ENCODE assay signal across 2 cellular contexts in genomic region chr16:67481561-67482259, GRCh38.
TF ChIP-seq lines count a peak whose summit lies in the region.

No MANE protein-coding gene starts in this region.

TF ChIP-seq in HEK293, 187 proteins besides CTCF, POLR2A, EP300 and RAD21:
- no peak for TF ChIP-seq ZNF600 (tag by site-specific recombination; IDR thresholded peaks at IDR 0.05)
- no peak for TF ChIP-seq ZSCAN30 (tag by site-specific recombination; IDR thresholded peaks at IDR 0.05)
- peak; percentile 55; the same call in 1 of the 2 replicates for TF ChIP-seq ZNF366 (tag by site-specific recombination; conservative IDR thresholded peaks at IDR 0.05)
- TF ChIP-seq MZF1 (tag by site-specific recombination; IDR thresholded peaks at IDR 0.05; ENCODE audit: borderline replicate concordance): peak; percentile 28; the same call in 1 of the 2 replicates
- TF ChIP-seq, protein P1, sequence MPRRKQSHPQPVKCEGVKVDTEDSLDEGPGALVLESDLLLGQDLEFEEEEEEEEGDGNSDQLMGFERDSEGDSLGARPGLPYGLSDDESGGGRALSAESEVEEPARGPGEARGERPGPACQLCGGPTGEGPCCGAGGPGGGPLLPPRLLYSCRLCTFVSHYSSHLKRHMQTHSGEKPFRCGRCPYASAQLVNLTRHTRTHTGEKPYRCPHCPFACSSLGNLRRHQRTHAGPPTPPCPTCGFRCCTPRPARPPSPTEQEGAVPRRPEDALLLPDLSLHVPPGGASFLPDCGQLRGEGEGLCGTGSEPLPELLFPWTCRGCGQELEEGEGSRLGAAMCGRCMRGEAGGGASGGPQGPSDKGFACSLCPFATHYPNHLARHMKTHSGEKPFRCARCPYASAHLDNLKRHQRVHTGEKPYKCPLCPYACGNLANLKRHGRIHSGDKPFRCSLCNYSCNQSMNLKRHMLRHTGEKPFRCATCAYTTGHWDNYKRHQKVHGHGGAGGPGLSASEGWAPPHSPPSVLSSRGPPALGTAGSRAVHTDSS (tag by site-specific recombination; IDR thresholded peaks at IDR 0.05): 0 out of 2 replicates have a peak, but pooled peaks have one; percentile 0
- no peak for TF ChIP-seq ZFP37 (tag by site-specific recombination; IDR thresholded peaks at IDR 0.05)
- TF ChIP-seq, protein P2, sequence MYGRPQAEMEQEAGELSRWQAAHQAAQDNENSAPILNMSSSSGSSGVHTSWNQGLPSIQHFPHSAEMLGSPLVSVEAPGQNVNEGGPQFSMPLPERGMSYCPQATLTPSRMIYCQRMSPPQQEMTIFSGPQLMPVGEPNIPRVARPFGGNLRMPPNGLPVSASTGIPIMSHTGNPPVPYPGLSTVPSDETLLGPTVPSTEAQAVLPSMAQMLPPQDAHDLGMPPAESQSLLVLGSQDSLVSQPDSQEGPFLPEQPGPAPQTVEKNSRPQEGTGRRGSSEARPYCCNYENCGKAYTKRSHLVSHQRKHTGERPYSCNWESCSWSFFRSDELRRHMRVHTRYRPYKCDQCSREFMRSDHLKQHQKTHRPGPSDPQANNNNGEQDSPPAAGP (tag by site-specific recombination; IDR thresholded peaks at IDR 0.05): 0 out of 2 replicates have a peak, but pooled peaks have one; percentile 11
TF ChIP-seq in HEK293: peak in this region for 4.

TF ChIP-seq in GM12878, 131 proteins besides CTCF, POLR2A, EP300 and RAD21 (continues in another document):
- TF ChIP-seq RAD51 (IDR thresholded peaks at IDR 0.05) (no peak), FOS (IDR thresholded peaks at IDR 0.05; ENCODE audit: borderline replicate concordance, extremely low read depth, insufficient read length) (no peak), USF2 (IDR thresholded peaks at IDR 0.05; ENCODE audit: borderline replicate concordance, low read depth, low read length) (no peak), EGR1 (IDR thresholded peaks at IDR 0.05; ENCODE audit: borderline replicate concordance in 1 of 2, low read depth in 2 of 2, low read length in 2 of 2) (no peak), MXI1 (IDR thresholded peaks at IDR 0.05; ENCODE audit: low read depth, low read length) (no peak), FOXM1 (IDR thresholded peaks at IDR 0.05; ENCODE audit: low read depth, low read length) (0 out of 2 replicates have a peak, but pooled peaks have one; percentile 51), BHLHE40 (IDR thresholded peaks at IDR 0.05; ENCODE audit: borderline replicate concordance in 1 of 2, low read depth in 2 of 2, low read length in 1 of 2) (peak; percentile 46 to 80; a peak in 3 of 4 replicates), SMAD5 (IDR thresholded peaks at IDR 0.05; ENCODE audit: low read depth) (no peak), DPF2 (IDR thresholded peaks at IDR 0.05) (no peak; the same call in 1 of the 2 replicates), NBN (IDR thresholded peaks at IDR 0.05) (no peak; the same call in 1 of the 2 replicates), ZBED1 (IDR thresholded peaks at IDR 0.05; ENCODE audit: borderline replicate concordance) (no peak), SP1 (IDR thresholded peaks at IDR 0.05; ENCODE audit: low read depth, low read length) (no peak), HSF1 (IDR thresholded peaks at IDR 0.05; ENCODE audit: low read depth, low read length) (no peak), EZH2 (IDR thresholded peaks at IDR 0.05; ENCODE audit: borderline replicate concordance, control insufficient read depth, low read depth, low read length) (no peak), IKZF1 (conservative IDR thresholded peaks at IDR 0.05) (no peak), E4F1 (IDR thresholded peaks at IDR 0.05; ENCODE audit: borderline replicate concordance, partially characterized antibody) (no peak), E2F8 (IDR thresholded peaks at IDR 0.05; ENCODE audit: low read depth, partially characterized antibody) (peak; percentile 33), BACH1 (IDR thresholded peaks at IDR 0.05; ENCODE audit: borderline replicate concordance) (no peak), SMAD1 (IDR thresholded peaks at IDR 0.05; ENCODE audit: low read depth, partially characterized antibody) (peak; percentile 87), NR2F1 (conservative IDR thresholded peaks at IDR 0.05) (no peak), SKIL (IDR thresholded peaks at IDR 0.05; ENCODE audit: low read depth, poor library complexity, severe bottlenecking) (peak; percentile 39), KAT2A (conservative IDR thresholded peaks at IDR 0.05; ENCODE audit: control insufficient read depth, low read depth, low read length) (no peak), MEF2A (IDR thresholded peaks at IDR 0.05; ENCODE audit: insufficient read depth, low read depth, low read length) (no peak), ATF7 (IDR thresholded peaks at IDR 0.05; ENCODE audit: low read depth) (peak; percentile 6; the same call in 1 of the 2 replicates), POLR2AphosphoS2 (IDR thresholded peaks at IDR 0.05; ENCODE audit: low read depth, low read length) (no peak), TAF1 (IDR thresholded peaks at IDR 0.05; ENCODE audit: borderline replicate concordance, low read depth, low read length) (no peak), HDAC6 (IDR thresholded peaks at IDR 0.05; ENCODE audit: unreplicated experiment) (no peak), EED (IDR thresholded peaks at IDR 0.05; ENCODE audit: low read depth) (no peak), JUNB (IDR thresholded peaks at IDR 0.05) (no peak), CREB1 (IDR thresholded peaks at IDR 0.05; ENCODE audit: low read depth) (no peak; the same call in 1 of the 2 replicates), NFYA (IDR thresholded peaks at IDR 0.05; ENCODE audit: borderline replicate concordance, low read depth, low read length) (no peak), CEBPB (IDR thresholded peaks at IDR 0.05; ENCODE audit: borderline replicate concordance in 1 of 2, low read depth in 2 of 2, low read length in 2 of 2) (no peak), YY1 (IDR thresholded peaks at IDR 0.05; ENCODE audit: low read depth, low read length) (no peak), STAT3 (IDR thresholded peaks at IDR 0.05; ENCODE audit: low read depth, low read length) (no peak), MYC (IDR thresholded peaks at IDR 0.05; ENCODE audit: insufficient read depth, insufficient read length, insufficient replicate concordance, low read length, severe bottlenecking) (no peak), YBX1 (IDR thresholded peaks at IDR 0.05) (no peak), CHD2 (IDR thresholded peaks at IDR 0.05; ENCODE audit: borderline replicate concordance, low read depth, low read length) (no peak), BRCA1 (IDR thresholded peaks at IDR 0.05; ENCODE audit: low read depth, low read length) (no peak), HDGF (IDR thresholded peaks at IDR 0.05) (peak; percentile 40; the same call in 1 of the 2 replicates), MTA2 (IDR thresholded peaks at IDR 0.05; ENCODE audit: low read depth) (0 out of 2 replicates have a peak, but pooled peaks have one; percentile 31), POU2F2 (IDR thresholded peaks at IDR 0.05; ENCODE audit: borderline replicate concordance, low read depth, low read length) (no peak), FOXK2 (IDR thresholded peaks at IDR 0.05) (no peak), CEBPZ (IDR thresholded peaks at IDR 0.05; ENCODE audit: low read depth, low read length) (no peak), JUND (IDR thresholded peaks at IDR 0.05; ENCODE audit: low read depth, low read length) (no peak)
